ENCODE assay signal across 10 cellular contexts in genomic region chr15:89116404-89116803, GRCh38. TPM values are rescaled to one million over a fixed set of nuclear protein-coding genes. Genes with fewer than 3 reads are reported as not detected.
DNase-seq lines count a peak whose midpoint lies in the region; TF ChIP-seq lines count a peak whose summit lies in the region.
"Had no signal": no experiment of that assay in that cellular context is flagged by ENCODE, and none has a peak within 500 bp of the region (broad histone marks: within the 10 kb centered on the region; RNA-seq: fewer than 3 reads in every experiment).

No MANE protein-coding gene starts in this region.

- H3K4me1 Mint-ChIP-seq in CD4-positive, alpha-beta memory T cell, result peaks cover 19 to 29% (median 24%) of the 10 kb centered on the region in 4 donors

- POLR2A ChIA-PET in CD4-positive, alpha-beta memory T cell (lab: Charles Lee; ENCODE audit: partially characterized antibody), result interaction anchor here (1.6 kb wide), 1 partner anchor 25 kb away, joined by 6 read pairs; no protein-coding TSS in a partner anchor

- peaks cover 55% of the 10 kb centered on the region for H3K36me3 ChIP-seq in right atrium auricular region
- H3K36me3 ChIP-seq in CD4-positive, alpha-beta memory T cell (ENCODE audit: insufficient read depth, low read length), result peaks cover 30% of the 10 kb centered on the region

- H3K27me3 ChIP-seq in right atrium auricular region, result no peaks in the 10 kb centered on the region
- H3K27me3 ChIP-seq in CD4-positive, alpha-beta memory T cell (ENCODE audit: insufficient read depth, low read length), result no peaks in the 10 kb centered on the region

- no peak overlapping the region for H3K4me3 Mint-ChIP-seq in CD4-positive, alpha-beta memory T cell

- H3K4me1 ChIP-seq in right atrium auricular region, result peaks cover 0 to 98% of the 10 kb centered on the region in 2 donors
- peaks cover 16% of the 10 kb centered on the region for H3K4me1 ChIP-seq in CD4-positive, alpha-beta memory T cell (ENCODE audit: insufficient read depth, low read length)

- no peaks in the 10 kb centered on the region for H3K27me3 Mint-ChIP-seq in CD4-positive, alpha-beta memory T cell

- H3K27ac Mint-ChIP-seq in CD4-positive, alpha-beta memory T cell, result peak overlapping the region in 3 of 7 donors; percentile 15 to 68 (median 22)

- H3K9me3 Mint-ChIP-seq in CD4-positive, alpha-beta memory T cell, result no peaks in the 10 kb centered on the region

- H3K4me3 ChIP-seq in right atrium auricular region, result no peak overlapping the region
- no peak overlapping the region for H3K4me3 ChIP-seq in CD4-positive, alpha-beta memory T cell (ENCODE audit: low read length in 2 of 2)

- H3K9me3 ChIP-seq in right atrium auricular region, result no peaks in the 10 kb centered on the region
- no peaks in the 10 kb centered on the region for H3K9me3 ChIP-seq in CD4-positive, alpha-beta memory T cell (ENCODE audit: control insufficient read depth in 1 of 2, low read length in 2 of 2)

- TF ChIP-seq CTCF in right atrium auricular region (IDR thresholded peaks at IDR 0.05), result no peak

- H3K36me3 Mint-ChIP-seq in CD4-positive, alpha-beta memory T cell, result peaks cover 47 to 76% of the 10 kb centered on the region in 2 donors

- CTCF ChIA-PET in CD4-positive, alpha-beta memory T cell (lab: Charles Lee; ENCODE audit: partially characterized antibody), result interaction anchor here (0.9 kb wide), 1 partner anchor 11 kb away, joined by 3 read pairs; no protein-coding TSS in a partner anchor

- peak overlapping the region; percentile 93 to 95 for H3K27ac ChIP-seq in right atrium auricular region
- peak overlapping the region; percentile 49 for H3K27ac ChIP-seq in substantia nigra (ENCODE audit: low read depth, low read length, poor library complexity, severe bottlenecking)
- H3K27ac ChIP-seq in CD4-positive, alpha-beta memory T cell (ENCODE audit: low read depth, low read length), result no peak overlapping the region

- intact Hi-C loops in CD4-positive, alpha-beta memory T cell (cut with micrococcal nuclease), result no loop called here

- peak; percentile 27 for DNase-seq in NCI-H1092 treated with DMSO at 0.1 percent for 48 hours (lab: John Stamatoyannopoulos, UW)
- peak; percentile 48 for DNase-seq in SW480 (ENCODE audit: low spot score)
- no peak for DNase-seq in right atrium auricular region (ENCODE audit: low spot score)
- peak in 1 of 49 donors; percentile 34 for DNase-seq in substantia nigra (lab: John Stamatoyannopoulos, UW)
- no peak for DNase-seq in CD4-positive, alpha-beta memory T cell
- DNase-seq in amniotic stem cell (lab: John Stamatoyannopoulos, UW), result no peak
- no peak for DNase-seq in GOT3 (lab: John Stamatoyannopoulos, UW)
- DNase-seq in HPDE6-E6E7 (ENCODE audit: extremely low spot score), result no peak
- DNase-seq: activated CD4-positive, CD25-positive, alpha-beta regulatory T cell; activated naive CD4-positive, alpha-beta T cell treated with anti-CD3 and anti-CD28 coated beads, Interleukin-2, amount 50 U/mL, for 16 hours had no signal

RNA-seq across cellular contexts. Expression of gene ABHD2, which starts 28.1 kb away (rescaled TPM):
- 100 to 1,000 TPM; 115 to 118 TPM for total RNA-seq in right atrium auricular region
- 10 to 100 TPM; 65.4 to 68.9 TPM for total RNA-seq in CD4-positive, alpha-beta memory T cell
- polyA plus RNA-seq in CD4-positive, alpha-beta memory T cell, result 10 to 100 TPM; 12.7 to 27.8 TPM

Comparison
In these comparisons a context has a peak if more than half of its experiments do, and no peak if none do; other contexts are left out.
1. DNase-seq: peak in NCI-H1092 treated with DMSO at 0.1 percent for 48 hours (single experiment) and SW480 (single experiment); none in right atrium auricular region (single experiment), CD4-positive, alpha-beta memory T cell (0 of 5), amniotic stem cell (single experiment), GOT3 (single experiment) and HPDE6-E6E7 (single experiment).